Comparison of ENCODE assay signal across 13 cellular contexts in the genomic region with DNA sequence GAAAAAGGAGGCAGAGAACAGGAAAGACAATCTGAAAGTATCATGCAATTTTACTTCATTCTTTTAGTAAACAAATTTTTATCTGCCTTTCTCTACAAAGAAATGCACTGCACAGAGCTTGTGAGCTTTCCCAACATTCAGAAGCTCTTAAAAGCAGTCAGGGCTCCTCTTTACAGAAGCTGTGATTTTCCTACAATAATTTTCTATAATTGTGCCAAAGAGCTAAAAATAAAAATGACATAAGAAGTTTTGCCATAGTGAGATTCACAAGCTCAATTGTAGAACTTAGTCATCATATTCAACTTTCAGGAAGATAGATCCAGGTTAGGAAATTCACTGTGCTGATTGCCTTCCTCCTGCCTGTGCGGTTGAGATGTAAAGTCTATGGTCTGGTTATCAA.
"Had no signal": no experiment of that assay in that cellular context is flagged by ENCODE, and none has a peak within 500 bp of the region (broad histone marks: within the 10 kb centered on the region; RNA-seq: fewer than 3 reads in every experiment).

No MANE protein-coding gene starts in this region.

- FAIRE-seq: urothelium cell line had no signal

- H3K36me3 Mint-ChIP-seq: neural progenitor cell had no signal

- H3K9me3 ChIP-seq: gastrocnemius medialis, stomach, thyroid gland had no signal

- H3K27ac Mint-ChIP-seq: activated CD4-positive, alpha-beta memory T cell treated with anti-CD3 and anti-CD28 coated beads, Interleukin-2, amount 10 ng/mL, durations not matched to agents 7 days and 5 days; activated T-cell treated with anti-CD3 and anti-CD28 coated beads, Interleukin-2, amount 50 U/mL, for 72 hours; dendritic cell treated with granulocyte-macrophage colony-stimulating factor and Interleukin-4, amounts not matched to agents 40 ng/mL and 50 ng/mL, for 4 days; endodermal cell; neural progenitor cell had no signal

- H3K27me3 ChIP-seq: gastrocnemius medialis, neural progenitor cell, stomach, thyroid gland had no signal

- H3K4me2 ChIP-seq: neural progenitor cell had no signal

- H3K4me3 ChIP-seq: gastrocnemius medialis, neural progenitor cell, stomach, thyroid gland had no signal

- H3K9me3 Mint-ChIP-seq: activated CD4-positive, alpha-beta memory T cell treated with anti-CD3 and anti-CD28 coated beads, Interleukin-2, amount 10 ng/mL, durations not matched to agents 7 days and 5 days; activated T-cell treated with anti-CD3 and anti-CD28 coated beads, Interleukin-2, amount 50 U/mL, for 72 hours; endodermal cell; neural progenitor cell had no signal

- H3K79me2 ChIP-seq: parathyroid adenoma had no signal

- DNase-seq: activated CD4-positive, alpha-beta memory T cell treated with anti-CD3 and anti-CD28 coated beads, Interleukin-2, amount 10 ng/mL, durations not matched to agents 7 days and 5 days; activated T-cell treated with anti-CD3 and anti-CD28 coated beads, Interleukin-2, amount 50 U/mL, for 72 hours; endodermal cell; gastrocnemius medialis; retina; stomach; T-helper 9 cell; thyroid gland had no signal

- H3K36me3 ChIP-seq: gastrocnemius medialis, neural progenitor cell, stomach, thyroid gland had no signal

- H3K4me1 Mint-ChIP-seq: activated CD4-positive, alpha-beta memory T cell treated with anti-CD3 and anti-CD28 coated beads, Interleukin-2, amount 10 ng/mL, durations not matched to agents 7 days and 5 days had no signal

- ATAC-seq: activated T-cell treated with anti-CD3 and anti-CD28 coated beads, Interleukin-2, amount 50 U/mL, for 72 hours; esophagus mucosa; gastrocnemius medialis had no signal

- H3K27me3 Mint-ChIP-seq: activated CD4-positive, alpha-beta memory T cell treated with anti-CD3 and anti-CD28 coated beads, Interleukin-2, amount 10 ng/mL, durations not matched to agents 7 days and 5 days; dendritic cell treated with granulocyte-macrophage colony-stimulating factor and Interleukin-4, amounts not matched to agents 40 ng/mL and 50 ng/mL, for 4 days had no signal

- H3K4me1 ChIP-seq: gastrocnemius medialis, neural progenitor cell, parathyroid adenoma had no signal

- H3K4me3 Mint-ChIP-seq: activated CD4-positive, alpha-beta memory T cell treated with anti-CD3 and anti-CD28 coated beads, Interleukin-2, amount 10 ng/mL, durations not matched to agents 7 days and 5 days; activated T-cell treated with anti-CD3 and anti-CD28 coated beads, Interleukin-2, amount 50 U/mL, for 72 hours; dendritic cell treated with granulocyte-macrophage colony-stimulating factor and Interleukin-4, amounts not matched to agents 40 ng/mL and 50 ng/mL, for 4 days; endodermal cell; neural progenitor cell had no signal

- H2AFZ ChIP-seq: neural progenitor cell, parathyroid adenoma had no signal

- H3K27ac ChIP-seq: gastrocnemius medialis, neural progenitor cell, parathyroid adenoma, stomach, thyroid gland had no signal

- H3K9ac ChIP-seq: neural progenitor cell, parathyroid adenoma had no signal
